1 cellular context compared by ENCODE assay signal in the genomic region with DNA sequence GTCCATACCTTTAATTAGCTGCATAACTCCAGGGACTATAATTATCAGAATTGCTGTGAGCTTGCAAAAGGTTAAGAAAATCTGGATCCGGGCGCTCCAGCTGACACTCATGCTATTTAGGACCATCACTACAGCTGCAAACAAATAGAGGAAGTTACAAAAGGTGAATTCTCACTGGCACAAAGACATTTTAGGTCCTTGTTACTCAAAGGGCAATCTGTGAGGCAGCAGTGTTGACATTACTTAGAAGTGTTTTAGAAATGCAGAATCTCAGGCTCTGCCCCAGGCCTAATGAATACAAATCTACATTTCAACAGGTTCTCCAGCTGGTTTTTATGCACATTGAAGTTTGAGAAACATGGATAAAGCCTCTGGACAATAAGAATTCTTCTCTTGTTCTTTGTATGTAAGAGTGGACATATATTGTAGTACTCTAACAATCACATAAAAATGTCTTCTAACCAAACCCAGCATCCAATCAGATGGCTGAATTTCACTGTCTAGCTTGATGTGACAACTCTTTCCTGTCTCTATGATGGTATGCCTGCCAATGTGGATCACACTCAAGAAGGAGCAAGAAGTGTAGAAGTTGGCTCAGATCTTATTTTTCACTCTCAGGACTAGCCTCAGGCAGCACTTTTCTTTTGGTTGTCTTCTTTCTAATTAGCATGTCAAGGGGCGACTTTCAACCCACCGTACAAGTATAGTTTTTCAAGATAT.
TF ChIP-seq lines count a peak whose summit lies in the region.

No MANE protein-coding gene starts in this region.

TF ChIP-seq in HepG2, 621 proteins besides CTCF, POLR2A, EP300 and RAD21:
- TF ChIP-seq ZNF777 (CRISPR knock-in tag; IDR thresholded peaks at IDR 0.05) (no peak), POLR2G (IDR thresholded peaks at IDR 0.05; ENCODE audit: low read depth, low read length) (peak; percentile 40; the same call in 1 of the 2 replicates), ZNF274 (CRISPR knock-in tag; IDR thresholded peaks at IDR 0.05) (no peak), RBFOX2 (IDR thresholded peaks at IDR 0.05; ENCODE audit: low read depth, low read length) (peak; percentile 35; the same call in 1 of the 2 replicates), NFYB (CRISPR knock-in tag; IDR thresholded peaks at IDR 0.05) (no peak), NFKB2 (CRISPR knock-in tag; IDR thresholded peaks at IDR 0.05; ENCODE audit: borderline replicate concordance) (no peak), HIC2 (CRISPR knock-in tag; IDR thresholded peaks at IDR 0.05; ENCODE audit: low read depth) (no peak), NCOR1 (IDR thresholded peaks at IDR 0.05; ENCODE audit: borderline replicate concordance, low read length) (no peak), MXD1 (CRISPR knock-in tag; IDR thresholded peaks at IDR 0.05) (no peak), ZBTB20 (CRISPR knock-in tag; IDR thresholded peaks at IDR 0.05; ENCODE audit: borderline replicate concordance, low read depth) (no peak)
- TF ChIP-seq, protein P1, sequence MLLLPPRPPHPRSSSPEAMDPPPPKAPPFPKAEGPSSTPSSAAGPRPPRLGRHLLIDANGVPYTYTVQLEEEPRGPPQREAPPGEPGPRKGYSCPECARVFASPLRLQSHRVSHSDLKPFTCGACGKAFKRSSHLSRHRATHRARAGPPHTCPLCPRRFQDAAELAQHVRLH (CRISPR knock-in tag; IDR thresholded peaks at IDR 0.05; ENCODE audit: borderline replicate concordance, low read depth): no peak
